In genomic region chr9:13665418-13666066, GRCh38 we compare ENCODE assay signal across 15 cellular contexts.
A peak's percentile ranks its signal among the peaks of the same experiment; 100 is the strongest.
DNase-seq lines count a peak whose midpoint lies in the region; ATAC-seq and TF ChIP-seq lines count a peak whose summit lies in the region.
"Had no signal": no experiment of that assay in that cellular context is flagged by ENCODE, and none has a peak within 500 bp of the region (broad histone marks: within the 10 kb centered on the region; RNA-seq: fewer than 3 reads in every experiment).

No MANE protein-coding gene starts in this region.

- intact Hi-C loops in right cardiac atrium (cut with DNase I) (no loop called here), cardiac septum (cut with DNase I) (no loop called here)

- H3K4me3 ChIP-seq in right cardiac atrium (ENCODE audit: low read length) = no peak overlapping the region
- H3K4me3 ChIP-seq in OCI-LY3 (ENCODE audit: low read length) = no peak overlapping the region
- H3K4me3 ChIP-seq in fibroblast of lung (replicated peaks in 1 of 4; ENCODE audit: control extremely low read depth in 1 of 4, insufficient read depth in 1 of 4, low read depth in 3 of 4, low read length in 4 of 4) = peak overlapping the region in 2 of 4 experiments; percentile 20 to 46
- H3K4me3 ChIP-seq: upper lobe of right lung had no signal

- DNase-seq in right cardiac atrium (no peak), cardiac septum (ENCODE audit: low spot score) (no peak), fibroblast of lung (ENCODE audit: low read depth in 2 of 2) (peak; percentile 16 to 75), kidney glomerular epithelial cell (lab: John Stamatoyannopoulos, UW) (no peak), MV-4-11 (lab: John Stamatoyannopoulos, UW) (no peak)
- DNase-seq: activated CD4-positive, CD25-positive, alpha-beta regulatory T cell; activated effector memory CD4-positive, alpha-beta T cell treated with anti-CD3 and anti-CD28 coated beads, Interleukin-2, amount 50 U/mL, for 16 hours; AML-193; endodermal cell; NCI-H1048; nucleus accumbens; upper lobe of right lung had no signal

- H3K9ac ChIP-seq in OCI-LY3 (ENCODE audit: low read length) (no peak overlapping the region), fibroblast of lung (ENCODE audit: insufficient read depth, low read length) (no peak overlapping the region)

- H3K9me3 ChIP-seq in right cardiac atrium (ENCODE audit: control insufficient read depth, low read length) (no peaks in the 10 kb centered on the region), OCI-LY3 (ENCODE audit: insufficient read depth, low read length) (no peaks in the 10 kb centered on the region), fibroblast of lung (ENCODE audit: control insufficient read depth, insufficient read depth, low read depth, low read length) (no peaks in the 10 kb centered on the region)
- H3K9me3 ChIP-seq: upper lobe of right lung had no signal

- H3K27ac ChIP-seq in right cardiac atrium (ENCODE audit: low read length) (no peak overlapping the region), OCI-LY3 (ENCODE audit: low read length) (no peak overlapping the region), fibroblast of lung (ENCODE audit: insufficient read depth, low read length) (no peak overlapping the region)
- H3K27ac ChIP-seq: upper lobe of right lung had no signal

- ATAC-seq in right cardiac atrium (peak; percentile 59 to 88), HG03175 (IDR thresholded peaks at IDR 0.05; ENCODE audit: unreplicated experiment) (no peak)
- ATAC-seq in activated CD4-positive, CD25-positive, alpha-beta regulatory T cell treated with anti-CD3 and anti-CD28 coated beads, Interleukin-2, amount 50 U/mL, for 24 hours = no peak
- ATAC-seq: upper lobe of right lung had no signal

- H3K27me3 ChIP-seq in right cardiac atrium (ENCODE audit: control insufficient read depth, insufficient read depth) (no peaks in the 10 kb centered on the region), OCI-LY3 (ENCODE audit: low read depth, low read length) (no peaks in the 10 kb centered on the region), fibroblast of lung (ENCODE audit: control insufficient read depth, insufficient read depth, low read length) (no peaks in the 10 kb centered on the region)
- H3K27me3 ChIP-seq: upper lobe of right lung had no signal

- 83% methylated on average over 4 of the region's 4 CpGs for WGBS in right cardiac atrium

- H3K4me2 ChIP-seq in OCI-LY3 (ENCODE audit: low read length) (peak overlapping the region; percentile 2; the same call in 1 of the 2 replicates), fibroblast of lung (ENCODE audit: extremely low read depth, insufficient read depth, low read length) (peak overlapping the region; percentile 37)

- H3K79me2 ChIP-seq in OCI-LY3 (ENCODE audit: low read length) = no peaks in the 10 kb centered on the region
- H3K79me2 ChIP-seq in fibroblast of lung (ENCODE audit: control insufficient read depth, insufficient read depth, low read length) = no peaks in the 10 kb centered on the region

- H3K36me3 ChIP-seq in OCI-LY3 (replicated peaks; ENCODE audit: low read depth, low read length) = no peaks in the 10 kb centered on the region
- no peaks in the 10 kb centered on the region for H3K36me3 ChIP-seq in fibroblast of lung (ENCODE audit: control insufficient read depth, insufficient read depth, low read length)
- H3K36me3 ChIP-seq: upper lobe of right lung had no signal

- H4K20me1 ChIP-seq in OCI-LY3 (ENCODE audit: insufficient read depth, low read length) (no peaks in the 10 kb centered on the region), fibroblast of lung (ENCODE audit: control insufficient read depth, extremely low read depth, insufficient read depth, low read length) (no peaks in the 10 kb centered on the region)

- H2AFZ ChIP-seq in OCI-LY3 (ENCODE audit: low read depth, low read length) = peak overlapping the region; percentile 1; the same call in 1 of the 2 replicates
- peak overlapping the region; percentile 72 for H2AFZ ChIP-seq in fibroblast of lung (ENCODE audit: low read length)

- H3K4me1 ChIP-seq in right cardiac atrium (ENCODE audit: control insufficient read depth, insufficient read depth, low read length) (no peaks in the 10 kb centered on the region), OCI-LY3 (ENCODE audit: low read length) (peaks cover 22% of the 10 kb centered on the region), fibroblast of lung (ENCODE audit: control insufficient read depth, extremely low read depth, insufficient read depth, low read length) (no peaks in the 10 kb centered on the region)
- H3K4me1 ChIP-seq: upper lobe of right lung had no signal

- TF ChIP-seq CTCF in OCI-LY3 (IDR thresholded peaks at IDR 0.05; ENCODE audit: low read depth, low read length) (no peak), fibroblast of lung (conservative IDR thresholded peaks at IDR 0.05 in 1 of 2, IDR thresholded peaks at IDR 0.05 in 1 of 2; ENCODE audit: low read depth in 1 of 2, low read length in 2 of 2) (no peak)

Comparison
In these comparisons a context has a peak if more than half of its experiments do, and no peak if none do; other contexts are left out.
1. ATAC-seq: peak in right cardiac atrium (2 of 2); none in HG03175 (single experiment) and activated CD4-positive, CD25-positive, alpha-beta regulatory T cell treated with anti-CD3 and anti-CD28 coated beads, Interleukin-2, amount 50 U/mL, for 24 hours (0 of 2).
2. DNase-seq: peak in fibroblast of lung (2 of 2); none in right cardiac atrium (0 of 3), cardiac septum (single experiment), kidney glomerular epithelial cell (single experiment) and MV-4-11 (single experiment).